Comparison of ENCODE assay signal across 8 cellular contexts in the genomic region with DNA sequence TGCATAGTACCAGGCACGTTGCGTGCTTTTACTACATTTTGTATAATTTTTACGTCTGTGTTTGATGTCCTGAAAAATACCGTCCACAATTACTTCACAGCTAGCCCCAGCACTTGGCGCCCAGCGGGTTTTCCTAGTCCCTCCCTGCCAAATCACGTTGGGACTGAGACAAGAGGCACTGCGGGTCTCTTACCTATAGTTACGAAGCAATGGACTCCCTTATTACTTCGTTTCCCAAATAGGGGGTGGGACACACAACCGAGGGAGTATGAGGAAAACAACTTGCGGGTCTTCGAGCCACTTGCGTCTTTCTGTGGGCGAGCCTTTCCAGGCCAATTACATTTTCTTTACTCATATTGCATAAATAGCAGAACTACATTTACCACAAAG. TPM values are rescaled to one million over a fixed set of nuclear protein-coding genes. Genes with fewer than 3 reads are reported as not detected.
DNase-seq lines count a peak whose midpoint lies in the region; ATAC-seq, FAIRE-seq and TF ChIP-seq lines count a peak whose summit lies in the region.

No MANE protein-coding gene starts in this region.

- peak in 3 of 4 donors; percentile 1 to 22 (median 18) for ATAC-seq in heart left ventricle
- ATAC-seq in gastrocnemius medialis, result peak; percentile 17 to 24
- ATAC-seq in GM18502 (IDR thresholded peaks at IDR 0.05; ENCODE audit: poor library complexity, unreplicated experiment), result no peak

- whole genome bisulfite sequencing in heart left ventricle, 4 donors, result 2 to 3% (median 3%) methylated on average over 14 to 15 of the region's 15 CpGs

- in situ Hi-C loops in gastrocnemius medialis (cut with MboI; ENCODE audit: low sequenced_read_pairs in 4 of 4), result loop anchor here in 1 of 4 donors (25.0 kb wide), 1 partner anchor 895 kb away; a partner anchor contains a TSS

- peak overlapping the region in 11 of 12 donors; percentile 79 to 93 (median 88) for H3K27ac ChIP-seq in heart left ventricle
- peak overlapping the region; percentile 89 to 98 (median 91) for H3K27ac ChIP-seq in gastrocnemius medialis

- no peaks in the 10 kb centered on the region for H3K36me3 ChIP-seq in H7 (replicated peaks; ENCODE audit: control insufficient read depth, insufficient read depth, low read length)
- no peaks in the 10 kb centered on the region for H3K36me3 ChIP-seq in heart left ventricle
- H3K36me3 ChIP-seq in gastrocnemius medialis, result no peaks in the 10 kb centered on the region

- H3K27me3 ChIP-seq in H7 (ENCODE audit: control insufficient read depth, insufficient read depth, low read length), result no peaks in the 10 kb centered on the region
- H3K27me3 ChIP-seq in heart left ventricle, result no peaks in the 10 kb centered on the region
- H3K27me3 ChIP-seq in gastrocnemius medialis, result no peaks in the 10 kb centered on the region

- H3K4me3 ChIP-seq in H7 (ENCODE audit: insufficient read depth, low read depth, low read length), result peak overlapping the region; percentile 96
- H3K4me3 ChIP-seq in heart left ventricle, result peak overlapping the region; percentile 40 to 94 (median 80)
- H3K4me3 ChIP-seq in gastrocnemius medialis, result peak overlapping the region; percentile 67 to 78 (median 69)

- no peak for TF ChIP-seq CTCF in heart left ventricle (IDR thresholded peaks at IDR 0.05)
- TF ChIP-seq CTCF in gastrocnemius medialis (IDR thresholded peaks at IDR 0.05 in 4 of 5, conservative IDR thresholded peaks at IDR 0.05 in 1 of 5), result no peak
- no peak for TF ChIP-seq CTCF in D721Med (IDR thresholded peaks at IDR 0.05; ENCODE audit: insufficient read depth, missing control alignments)

- H3K9me3 ChIP-seq in heart left ventricle (no peaks in the 10 kb centered on the region), gastrocnemius medialis (no peaks in the 10 kb centered on the region)

- peaks cover 0 to 24% (median 12%) of the 10 kb centered on the region in 12 donors for H3K4me1 ChIP-seq in heart left ventricle
- peaks cover 26 to 37% of the 10 kb centered on the region in 2 donors for H3K4me1 ChIP-seq in gastrocnemius medialis

- DNase-seq in AG08395 (ENCODE audit: low spot score) (peak; percentile 13), H7 (peak; percentile 27), heart left ventricle (peak in 1 of 5 donors; percentile 32), gastrocnemius medialis (peak; percentile 16 to 31), NCI-H2107 (lab: John Stamatoyannopoulos, UW) (no peak), D721Med (ENCODE audit: insufficient read length, low spot score) (no peak)
- DNase-seq in activated CD8-positive, alpha-beta memory T cell treated with anti-CD3 and anti-CD28 coated beads, Interleukin-2, amount 50 U/mL, for 1 hour (ENCODE audit: extremely low read depth), result peak; percentile 1

- intact Hi-C loops in heart left ventricle (cut with DNase I), result loop anchor here in 1 of 10 donors (5.0 kb wide), 1 partner anchor 890 kb away; a partner anchor contains a TSS
- intact Hi-C loops in gastrocnemius medialis (cut with DNase I; ENCODE audit: low total_unique reads), result loop anchor here (5.0 to 10.0 kb wide), 6 partner anchors 445 to 1862 kb away; a partner anchor contains a TSS

- FAIRE-seq in D721Med (lab: Jason Lieb, UNC), result no peak

- TF ChIP-seq POLR2A in heart left ventricle (IDR thresholded peaks at IDR 0.05) (no peak), gastrocnemius medialis (IDR thresholded peaks at IDR 0.05) (no peak)

RNA-seq across cellular contexts. Expression of a gene that starts 0.6 kb away (rescaled TPM):
- 42.3 and 44.6 TPM in 2 replicates for total RNA-seq in H7 (2014; rRNA removed; shearing (Covaris generic))
- total RNA-seq in heart left ventricle, result 10 to 100 TPM; 13.5 to 48.4 (median 34.8) TPM
- polyA plus RNA-seq in heart left ventricle, result 10 to 100 TPM; 27.2 to 40.2 TPM
- 10 to 100 TPM; 23.2 to 89.5 (median 67.6) TPM for total RNA-seq in gastrocnemius medialis

Comparison
In these comparisons a context has a peak if more than half of its experiments do, and no peak if none do; other contexts are left out.
1. DNase-seq: peak in AG08395 (single experiment), H7 (single experiment), activated CD8-positive, alpha-beta memory T cell treated with anti-CD3 and anti-CD28 coated beads, Interleukin-2, amount 50 U/mL, for 1 hour (single experiment) and gastrocnemius medialis (2 of 2); none in NCI-H2107 (single experiment) and D721Med (single experiment).
2. Peak in every context shown above with its lines, with median percentiles within 50 percentile points of each other: H3K4me3 ChIP-seq.